1 cellular context compared by ENCODE assay signal in genomic region chr6:46637145-46637544, GRCh38.
TF ChIP-seq lines count a peak whose summit lies in the region.

No MANE protein-coding gene starts in this region.

TF ChIP-seq in HepG2, 621 proteins besides CTCF, POLR2A, EP300 and RAD21:
- TF ChIP-seq ZNF484 (CRISPR knock-in tag; IDR thresholded peaks at IDR 0.05; ENCODE audit: borderline replicate concordance, low read depth) = no peak
- no peak for TF ChIP-seq ZNF678 (CRISPR knock-in tag; IDR thresholded peaks at IDR 0.05)
- TF ChIP-seq MYPOP (CRISPR knock-in tag; IDR thresholded peaks at IDR 0.05) = no peak
- TF ChIP-seq U2AF2 (IDR thresholded peaks at IDR 0.05; ENCODE audit: low read depth, low read length) = no peak
- TF ChIP-seq, protein P1, sequence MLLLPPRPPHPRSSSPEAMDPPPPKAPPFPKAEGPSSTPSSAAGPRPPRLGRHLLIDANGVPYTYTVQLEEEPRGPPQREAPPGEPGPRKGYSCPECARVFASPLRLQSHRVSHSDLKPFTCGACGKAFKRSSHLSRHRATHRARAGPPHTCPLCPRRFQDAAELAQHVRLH (CRISPR knock-in tag; IDR thresholded peaks at IDR 0.05; ENCODE audit: borderline replicate concordance, low read depth) = no peak
- no peak for TF ChIP-seq ZNF660 (CRISPR knock-in tag; IDR thresholded peaks at IDR 0.05; ENCODE audit: borderline replicate concordance, low read depth)
- TF ChIP-seq ZNF343 (CRISPR knock-in tag; IDR thresholded peaks at IDR 0.05) = no peak
- TF ChIP-seq, protein P2, sequence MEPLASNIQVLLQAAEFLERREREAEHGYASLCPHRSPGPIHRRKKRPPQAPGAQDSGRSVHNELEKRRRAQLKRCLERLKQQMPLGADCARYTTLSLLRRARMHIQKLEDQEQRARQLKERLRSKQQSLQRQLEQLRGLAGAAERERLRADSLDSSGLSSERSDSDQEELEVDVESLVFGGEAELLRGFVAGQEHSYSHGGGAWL (CRISPR knock-in tag; IDR thresholded peaks at IDR 0.05) = no peak
- no peak for TF ChIP-seq GABPB1 (CRISPR knock-in tag; IDR thresholded peaks at IDR 0.05)
- no peak for TF ChIP-seq DR1 (CRISPR knock-in tag; IDR thresholded peaks at IDR 0.05)
- TF ChIP-seq BCLAF1 (IDR thresholded peaks at IDR 0.05) = no peak
- no peak for TF ChIP-seq SMARCE1 (IDR thresholded peaks at IDR 0.05; ENCODE audit: borderline replicate concordance)
- TF ChIP-seq KLF13 (CRISPR knock-in tag; IDR thresholded peaks at IDR 0.05) = no peak
- TF ChIP-seq ZBTB7B (CRISPR knock-in tag; IDR thresholded peaks at IDR 0.05) = no peak
- TF ChIP-seq WIZ (CRISPR knock-in tag; IDR thresholded peaks at IDR 0.05) = no peak
- no peak for TF ChIP-seq ZSCAN30 (CRISPR knock-in tag; IDR thresholded peaks at IDR 0.05)
- TF ChIP-seq ZBTB38 (CRISPR knock-in tag; IDR thresholded peaks at IDR 0.05) = no peak
- TF ChIP-seq ZNF160 (CRISPR knock-in tag; IDR thresholded peaks at IDR 0.05) = no peak
- TF ChIP-seq KLF16 (CRISPR knock-in tag; IDR thresholded peaks at IDR 0.05) = no peak
- TF ChIP-seq ELF1 (CRISPR knock-in tag; IDR thresholded peaks at IDR 0.05) = no peak
TF ChIP-seq in HepG2: peak in this region for 0.
